ENCODE assay signal across 9 cellular contexts in genomic region chr15:28096411-28096719, GRCh38. TPM values are rescaled to one million over a fixed set of nuclear protein-coding genes. Genes with fewer than 3 reads are reported as not detected.
DNase-seq lines count a peak whose midpoint lies in the region; ATAC-seq and TF ChIP-seq lines count a peak whose summit lies in the region.
"Had no signal": no experiment of that assay in that cellular context is flagged by ENCODE, and none has a peak within 500 bp of the region (broad histone marks: within the 10 kb centered on the region; RNA-seq: fewer than 3 reads in every experiment).

No MANE protein-coding gene starts in this region.

- peak overlapping the region; percentile 59 for H3K4me3 ChIP-seq in OCI-LY1 (ENCODE audit: low read depth, low read length, poor library complexity, severe bottlenecking)
- peak overlapping the region; percentile 42 to 50 for H3K4me3 ChIP-seq in foreskin fibroblast (ENCODE audit: low read depth in 1 of 2, low read length in 2 of 2)
- peak overlapping the region; percentile 49 for H3K4me3 ChIP-seq in smooth muscle cell

- H3K79me2 ChIP-seq in OCI-LY1 (ENCODE audit: insufficient read depth, low read length): no peaks in the 10 kb centered on the region
- H3K79me2 ChIP-seq in smooth muscle cell (ENCODE audit: low read depth): no peaks in the 10 kb centered on the region

- no peak for TF ChIP-seq CTCF in OCI-LY1 (IDR thresholded peaks at IDR 0.05; ENCODE audit: low read length)
- no peak for TF ChIP-seq CTCF in foreskin fibroblast (IDR thresholded peaks at IDR 0.05; ENCODE audit: low read depth, low read length)
- TF ChIP-seq CTCF in smooth muscle cell (IDR thresholded peaks at IDR 0.05; ENCODE audit: borderline replicate concordance, insufficient read depth, poor library complexity, severe bottlenecking): no peak

- H3K27ac ChIP-seq in OCI-LY1 (ENCODE audit: low read depth, low read length, poor library complexity, severe bottlenecking) (no peak overlapping the region), smooth muscle cell (ENCODE audit: low read depth) (no peak overlapping the region), caudate nucleus (ENCODE audit: low read depth, low read length) (no peak overlapping the region)

- peak overlapping the region; percentile 70 for H3K4me2 ChIP-seq in OCI-LY1 (ENCODE audit: low read length)
- peak overlapping the region; percentile 92 for H3K4me2 ChIP-seq in smooth muscle cell

- under 1% methylated on average over 15 of the region's 15 CpGs for WGBS in smooth muscle cell (ENCODE audit: low lambda C conversion rate)

- H4K20me1 ChIP-seq in OCI-LY1 (ENCODE audit: insufficient read depth, low read length): no peaks in the 10 kb centered on the region
- H4K20me1 ChIP-seq in smooth muscle cell (ENCODE audit: low read depth): peaks cover 12% of the 10 kb centered on the region

- no peaks in the 10 kb centered on the region for H3K36me3 ChIP-seq in OCI-LY1 (ENCODE audit: insufficient read depth, low read length)
- H3K36me3 ChIP-seq in smooth muscle cell (ENCODE audit: low read depth): no peaks in the 10 kb centered on the region

- DNase-seq in foreskin fibroblast (peak in 1 of 2 donors; percentile 41), smooth muscle cell (lab: John Stamatoyannopoulos, UW; ENCODE audit: unreplicated experiment) (no peak), NCI-H748 treated with DMSO at 0.1 percent for 48 hours (lab: John Stamatoyannopoulos, UW) (no peak), caudate nucleus (lab: John Stamatoyannopoulos, UW) (no peak), NK-92 (lab: John Stamatoyannopoulos, UW; ENCODE audit: unreplicated experiment) (no peak)
- no peak for DNase-seq in stimulated activated naive CD4-positive, alpha-beta T cell treated with Interleukin-2 at 50 U/mL for 16 hours (lab: John Stamatoyannopoulos, UW)

- H3K9ac ChIP-seq in OCI-LY1 (ENCODE audit: low read length) (no peak overlapping the region), smooth muscle cell (ENCODE audit: low read depth) (no peak overlapping the region)

- no peaks in the 10 kb centered on the region for H3F3A ChIP-seq in OCI-LY1 (ENCODE audit: insufficient read depth, low read length)
- peaks cover 22% of the 10 kb centered on the region for H3F3A ChIP-seq in smooth muscle cell (ENCODE audit: low read depth)

- H3K9me3 ChIP-seq in OCI-LY1 (ENCODE audit: low read length) (0 out of 2 replicates have a peak, but pooled peaks cover under 1% of the 10 kb centered on the region), smooth muscle cell (replicated peaks; ENCODE audit: low read depth) (no peaks in the 10 kb centered on the region)

- no peaks in the 10 kb centered on the region for H3K9me2 ChIP-seq in OCI-LY1 (ENCODE audit: low read depth, low read length)

- no peak overlapping the region for H2AFZ ChIP-seq in OCI-LY1 (ENCODE audit: low read length)
- peak overlapping the region; percentile 81 for H2AFZ ChIP-seq in smooth muscle cell (ENCODE audit: low read depth)

- H3K27me3 ChIP-seq in OCI-LY1 (ENCODE audit: insufficient read depth, low read length) (peaks cover 10% of the 10 kb centered on the region; the same call in 1 of the 2 replicates), smooth muscle cell (ENCODE audit: low read depth) (peaks cover 56% of the 10 kb centered on the region)

- H3K4me1 ChIP-seq in OCI-LY1 (ENCODE audit: insufficient read depth, low read length, severe bottlenecking) (peaks cover 22% of the 10 kb centered on the region), smooth muscle cell (ENCODE audit: low read depth) (peaks cover 30% of the 10 kb centered on the region)

- peak; percentile 2 for ATAC-seq in GM21825 (IDR thresholded peaks at IDR 0.05; ENCODE audit: unreplicated experiment)

RNA-seq across cellular contexts. Expression of gene OCA2, which starts 2.8 kb away (rescaled TPM):
- total RNA-seq in smooth muscle cell: not detected in 2 replicates
- polyA plus RNA-seq in smooth muscle cell: 0.16 TPM in 1 of 2 replicates, not detected in the other
- total RNA-seq: lung microvascular endothelial cell had no signal
